ENCODE assay signal across 10 cellular contexts in the genomic region with DNA sequence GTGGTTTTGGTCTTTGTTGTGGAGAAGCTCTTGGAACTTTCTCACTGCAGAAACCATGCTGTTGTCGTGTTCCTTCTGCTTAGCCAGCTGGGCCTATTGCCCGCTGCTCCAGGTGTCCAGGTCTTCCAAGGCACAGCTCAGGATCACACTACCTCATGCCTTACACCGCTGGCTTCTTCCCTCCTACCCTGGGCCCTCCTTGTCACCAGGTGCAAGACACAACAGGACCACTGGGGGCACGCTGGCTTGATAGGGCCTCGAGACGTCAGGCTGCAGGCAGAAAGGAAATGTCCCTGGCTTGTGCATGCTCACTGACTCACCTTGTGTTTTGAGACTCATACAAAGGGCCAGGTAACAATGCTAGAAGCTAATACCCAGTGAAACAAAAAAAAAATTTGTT. TPM values are rescaled to one million over a fixed set of nuclear protein-coding genes. Genes with fewer than 3 reads are reported as not detected.
A peak's percentile ranks its signal among the peaks of the same experiment; 100 is the strongest.
DNase-seq lines count a peak whose midpoint lies in the region; ATAC-seq, FAIRE-seq and TF ChIP-seq lines count a peak whose summit lies in the region.
"Had no signal": no experiment of that assay in that cellular context is flagged by ENCODE, and none has a peak within 500 bp of the region (broad histone marks: within the 10 kb centered on the region; RNA-seq: fewer than 3 reads in every experiment).

No MANE protein-coding gene starts in this region.

- ATAC-seq in HG03457 (IDR thresholded peaks at IDR 0.05; ENCODE audit: unreplicated experiment) (peak; percentile 72), GM12878 (peak; percentile 95)

- no peak overlapping the region for H3K9ac ChIP-seq in GM12878 (ENCODE audit: control insufficient read depth, insufficient read depth, low read length)

- no peak for TF ChIP-seq EP300 in GM12878 (IDR thresholded peaks at IDR 0.05; ENCODE audit: borderline replicate concordance in 1 of 2, control insufficient read depth in 1 of 2, low read depth in 2 of 2, low read length in 2 of 2)

- H3K4me1 Mint-ChIP-seq in CD14-positive monocyte = peaks cover 2% of the 10 kb centered on the region

- in situ Hi-C loops in GM12878 (cut with MboI) = loop anchor here (5.0 kb wide), 1 partner anchor 61 kb away; no protein-coding TSS in a partner anchor

- H2AFZ ChIP-seq in GM12878 (ENCODE audit: control insufficient read depth, low read depth, low read length) = no peak overlapping the region

- no peaks in the 10 kb centered on the region for H4K20me1 ChIP-seq in GM12878 (ENCODE audit: control insufficient read depth, insufficient read depth)

- FAIRE-seq in GM12878 (lab: Jason Lieb, UNC) = peak; percentile 85

- H3K27me3 Mint-ChIP-seq in CD14-positive monocyte (ENCODE audit: low read depth in 3 of 3) = peaks cover 0 to 4% (median 1%) of the 10 kb centered on the region in 3 donors

- no peaks in the 10 kb centered on the region for H3K9me3 Mint-ChIP-seq in CD14-positive monocyte

- TF ChIP-seq RAD21 in GM12878 (IDR thresholded peaks at IDR 0.05; ENCODE audit: insufficient read depth, low read depth, low read length) = peak; percentile 44

- H3K9me3 ChIP-seq in GM12878 (replicated peaks; ENCODE audit: control insufficient read depth, insufficient read depth, low read length) = no peaks in the 10 kb centered on the region

- TF ChIP-seq POLR2A in GM12878 (IDR thresholded peaks at IDR 0.05; ENCODE audit: low read depth, low read length) = no peak

- SMC1A ChIA-PET in GM12878 (lab: Charles Lee; ENCODE audit: uncharacterized antibody, unreplicated experiment) = interaction anchor here (0.5 to 3.0 kb wide), 12 partner anchors 9 to 304 kb away, joined by 3 to 10 read pairs (median 3); no protein-coding TSS in a partner anchor

- POLR2A ChIA-PET in GM12878 (lab: Charles Lee) = interaction anchor here (0.8 kb wide), 1 partner anchor 11 kb away, joined by 3 read pairs; no protein-coding TSS in a partner anchor

- no peak overlapping the region for H3K4me3 Mint-ChIP-seq in CD14-positive monocyte

- no peaks in the 10 kb centered on the region for H3K36me3 Mint-ChIP-seq in CD14-positive monocyte

- H3K27ac ChIP-seq in GM12878 (ENCODE audit: control insufficient read depth, insufficient read depth) = no peak overlapping the region

- peak overlapping the region in 1 of 7 donors; percentile 54 for H3K27ac Mint-ChIP-seq in CD14-positive monocyte

- peaks cover 0 to 2% of the 10 kb centered on the region in 2 experiments; a peak in 1 of 4 replicates for H3K27me3 ChIP-seq in GM12878 (replicated peaks in 1 of 2; ENCODE audit: control insufficient read depth in 2 of 2, insufficient read depth in 2 of 2, low read length in 1 of 2)

- TF ChIP-seq CTCF in CD14-positive monocyte (IDR thresholded peaks at IDR 0.05) = peak; percentile 10
- peak; percentile 33 to 51 (median 46) for TF ChIP-seq CTCF in GM12878 (IDR thresholded peaks at IDR 0.05 in 2 of 3, conservative IDR thresholded peaks at IDR 0.05 in 1 of 3; ENCODE audit: control insufficient read depth in 2 of 3, extremely low read depth in 1 of 3, insufficient read depth in 1 of 3, low read depth in 3 of 3, low read length in 3 of 3)
- no peak for TF ChIP-seq CTCF in foreskin fibroblast (IDR thresholded peaks at IDR 0.05; ENCODE audit: low read depth, low read length)

- no TSS peak for BruUV-seq in GM12878 (replicated peaks; lab: Mats Ljungman, UMichigan)

- no peaks in the 10 kb centered on the region for H3K4me1 ChIP-seq in GM12878 (ENCODE audit: control insufficient read depth, insufficient read depth, low read length)

- H3K4me2 ChIP-seq in GM12878 (ENCODE audit: control insufficient read depth, insufficient read depth) = no peak overlapping the region

- no peak overlapping the region for H3K4me3 ChIP-seq in GM12878
- no peak overlapping the region for H3K4me3 ChIP-seq in foreskin fibroblast (ENCODE audit: low read depth in 1 of 2, low read length in 2 of 2)

- DNase-seq in CD14-positive monocyte (ENCODE audit: low spot score) (no peak), GM19238 (ENCODE audit: insufficient read length, low spot score) (peak; percentile 29), GM12878 (ENCODE audit: low read depth, low spot score) (no peak), foreskin fibroblast (no peak), medulla oblongata (ENCODE audit: extremely low spot score) (no peak), NCI-H2171 treated with DMSO at 0.1 percent for 48 hours (lab: John Stamatoyannopoulos, UW) (no peak), retina (no peak)

- no peaks in the 10 kb centered on the region for H3K79me2 ChIP-seq in GM12878 (ENCODE audit: control insufficient read depth, insufficient read depth, low read length)

- intact Hi-C loops in CD14-positive monocyte (cut with micrococcal nuclease) (no loop called here), GM12878 (cut with micrococcal nuclease; ENCODE audit: unreplicated experiment) (loop anchor here (2.0 kb wide), 1 partner anchor 56 kb away; no protein-coding TSS in a partner anchor)

- 35% methylated on average over 6 of the region's 6 CpGs for WGBS in GM12878 (ENCODE audit: insufficient coverage, insufficient replicate concordance, low lambda C conversion rate, missing lambda C conversion rate)

- CTCF ChIA-PET in GM12878 (lab: Yijun Ruan, JAX) = interaction anchor here (0.7 to 3.3 kb wide), 19 partner anchors 9 to 135 kb away, joined by 3 to 25 read pairs (median 4); partner anchors contain the start of gene U2SURP

- RAD21 ChIA-PET in GM12878 (lab: Charles Lee; ENCODE audit: unreplicated experiment) = interaction anchor here (1.2 to 4.2 kb wide), 3 partner anchors 53 to 60 kb away, joined by 3 to 15 read pairs (median 5); no protein-coding TSS in a partner anchor

- H3K36me3 ChIP-seq in GM12878 (ENCODE audit: control insufficient read depth in 2 of 2, insufficient read depth in 2 of 2, low read length in 1 of 2) = no peaks in the 10 kb centered on the region

TF ChIP-seq in GM12878, 131 proteins besides CTCF, POLR2A, EP300 and RAD21:
- no peak for TF ChIP-seq GATAD2B (conservative IDR thresholded peaks at IDR 0.05; ENCODE audit: low read depth)
- no peak for TF ChIP-seq EZH2 (IDR thresholded peaks at IDR 0.05; ENCODE audit: borderline replicate concordance, control insufficient read depth, low read depth, low read length)
- TF ChIP-seq NBN (IDR thresholded peaks at IDR 0.05) = no peak
- TF ChIP-seq NRF1 (conservative IDR thresholded peaks at IDR 0.05; ENCODE audit: low read depth, low read length) = no peak
- TF ChIP-seq CBFB (IDR thresholded peaks at IDR 0.05; ENCODE audit: low read depth) = no peak
- no peak for TF ChIP-seq EED (IDR thresholded peaks at IDR 0.05; ENCODE audit: low read depth)

RNA-seq across cellular contexts. Expression of gene PAQR9, which starts 32.3 kb away (rescaled TPM):
- polyA plus RNA-seq in CD14-positive monocyte (not detected), GM12878 (2011; rRNA removed) (not detected in 2 replicates), GM12878 (2014; fragmentation: Illumina TruSeq; extraction: Trizol) (not detected in 2 replicates), GM12878 (2014; fragmentation: Nextera tagmentation; extraction: Ambion mirVana) (not detected), GM12878 (2014; rRNA removed) (not detected in 2 replicates), GM12878 (2016; fragmentation: Nextera tagmentation; extraction: Ambion mirVana) (not detected)
- not detected in 2 replicates for total RNA-seq in GM12878 (2013; cell fraction: nucleolus; rRNA removed)
- total RNA-seq in GM12878 (2014; rRNA removed) (not detected in 2 replicates), GM12878 (2014; rRNA removed; fragmentation: Illumina TruSeq; extraction: Trizol) (not detected in 2 replicates), GM12878 (2021) (not detected in 2 replicates)
- not detected for polyA plus RNA-seq in GM12878 (2011; ENCODE audit: low read depth)
- not detected in 2 replicates for polyA plus RNA-seq in GM12878 (2011; cell fraction: cytosol; rRNA removed)
- not detected in 2 replicates for polyA plus RNA-seq in GM12878 (2011; cell fraction: nucleus; rRNA removed)
- not detected in 2 replicates for polyA plus RNA-seq in GM12878 (2012)
- polyA minus RNA-seq in GM12878 (2011; rRNA and poly(A)+ RNA removed) = 0.05 TPM in 1 of 2 replicates, not detected in the other
- not detected in 2 replicates for polyA minus RNA-seq in GM12878 (2011; cell fraction: cytosol; rRNA and poly(A)+ RNA removed)
- polyA minus RNA-seq in GM12878 (2011; cell fraction: nucleus; rRNA and poly(A)+ RNA removed) = 0.12 TPM in 1 of 2 replicates, not detected in the other
- total RNA-seq: glomerular endothelial cell; T-helper 2 cell treated with Interferon-gamma antibody and Interleukin-4, amounts not matched to agents 100 ng/mL and 5 ng/mL, for 36 hours had no signal

RNA-seq across cellular contexts. Expression of gene PCOLCE2, which starts 42.3 kb away (rescaled TPM):
- polyA plus RNA-seq in CD14-positive monocyte (not detected), GM12878 (2011; rRNA removed) (7.6 and 11.9 TPM in 2 replicates), GM12878 (2014; fragmentation: Illumina TruSeq; extraction: Trizol) (0.34 and 0.60 TPM in 2 replicates), GM12878 (2014; fragmentation: Nextera tagmentation; extraction: Ambion mirVana) (under 1 TPM; 0.20 to 0.31 TPM), GM12878 (2014; rRNA removed) (0.27 and 0.78 TPM in 2 replicates), GM12878 (2016; fragmentation: Nextera tagmentation; extraction: Ambion mirVana) (under 1 TPM; 0.40 to 0.76 TPM)
- 1.4 and 1.5 TPM in 2 replicates for total RNA-seq in GM12878 (2013; cell fraction: nucleolus; rRNA removed)
- total RNA-seq in GM12878 (2014; rRNA removed) (0.11 and 0.49 TPM in 2 replicates), GM12878 (2014; rRNA removed; fragmentation: Illumina TruSeq; extraction: Trizol) (0.23 and 0.40 TPM in 2 replicates), GM12878 (2021) (0.41 and 1.1 TPM in 2 replicates)
- polyA plus RNA-seq in GM12878 (2011; ENCODE audit: low read depth) = not detected
- polyA plus RNA-seq in GM12878 (2011; cell fraction: cytosol; rRNA removed) = 3.5 and 4.4 TPM in 2 replicates
- polyA plus RNA-seq in GM12878 (2011; cell fraction: nucleus; rRNA removed) = 5.1 and 6.7 TPM in 2 replicates
- polyA plus RNA-seq in GM12878 (2012) = 0.24 and 0.46 TPM in 2 replicates
- 6.0 and 8.1 TPM in 2 replicates for polyA minus RNA-seq in GM12878 (2011; rRNA and poly(A)+ RNA removed)
- 2.1 and 2.4 TPM in 2 replicates for polyA minus RNA-seq in GM12878 (2011; cell fraction: cytosol; rRNA and poly(A)+ RNA removed)
- 4.6 and 5.9 TPM in 2 replicates for polyA minus RNA-seq in GM12878 (2011; cell fraction: nucleus; rRNA and poly(A)+ RNA removed)
- total RNA-seq: T-helper 2 cell treated with Interferon-gamma antibody and Interleukin-4, amounts not matched to agents 100 ng/mL and 5 ng/mL, for 36 hours had no signal
